ENCODE assay signal across 8 cellular contexts in genomic region chr5:177607452-177608192, GRCh38. TPM values are rescaled to one million over a fixed set of nuclear protein-coding genes. Genes with fewer than 3 reads are reported as not detected.
DNase-seq lines count a peak whose midpoint lies in the region; ATAC-seq and TF ChIP-seq lines count a peak whose summit lies in the region.

No MANE protein-coding gene starts in this region.

- no peaks in the 10 kb centered on the region for H3K27me3 ChIP-seq in BE2C
- H3K27me3 ChIP-seq in right atrium auricular region: no peaks in the 10 kb centered on the region

- H3K4me1 ChIP-seq in BE2C: no peaks in the 10 kb centered on the region
- H3K4me1 ChIP-seq in right atrium auricular region: peaks cover 0 to 9% of the 10 kb centered on the region in 2 donors

- DNase-seq in BE2C (peak; percentile 87), NCI-H146 (lab: John Stamatoyannopoulos, UW) (peak; percentile 91), SW480 (ENCODE audit: low spot score) (peak; percentile 83), amniotic stem cell (lab: John Stamatoyannopoulos, UW) (peak; percentile 48), right atrium auricular region (ENCODE audit: low spot score) (peak; percentile 75), retinal pigment epithelial cell (ENCODE audit: low read depth) (no peak)

- H3K36me3 ChIP-seq in BE2C (no peaks in the 10 kb centered on the region), right atrium auricular region (no peaks in the 10 kb centered on the region)

- H3K9me3 ChIP-seq in BE2C (no peaks in the 10 kb centered on the region), right atrium auricular region (no peaks in the 10 kb centered on the region)

- H3K4me3 ChIP-seq in BE2C (ENCODE audit: low read depth, low read length) (no peak overlapping the region), right atrium auricular region (no peak overlapping the region), retinal pigment epithelial cell (ENCODE audit: low read length) (no peak overlapping the region)

- TF ChIP-seq CTCF in BE2C (IDR thresholded peaks at IDR 0.05; ENCODE audit: low read depth, low read length) (peak; percentile 85), right atrium auricular region (IDR thresholded peaks at IDR 0.05) (peak; percentile 64 to 88), retinal pigment epithelial cell (conservative IDR thresholded peaks at IDR 0.05; ENCODE audit: low read depth, low read length) (peak; percentile 97)

- H3K27ac ChIP-seq in right atrium auricular region: no peak overlapping the region

- ATAC-seq in GM21529 (IDR thresholded peaks at IDR 0.05; ENCODE audit: unreplicated experiment) (peak; percentile 58), GM21526 (IDR thresholded peaks at IDR 0.05; ENCODE audit: low FRiP score, unreplicated experiment) (no peak)

RNA-seq across cellular contexts. Expression of gene B4GALT7, which starts 7.7 kb away (rescaled TPM):
- polyA plus RNA-seq in BE2C (2012; ENCODE audit: insufficient read depth, insufficient read length, low read depth): 38.7 TPM
- total RNA-seq in right atrium auricular region: 10 to 100 TPM; 12.2 to 21.3 TPM

RNA-seq across cellular contexts. Expression of gene TMED9, which starts 15.6 kb away (rescaled TPM):
- polyA plus RNA-seq in BE2C (2012; ENCODE audit: insufficient read depth, insufficient read length, low read depth): 482 TPM
- total RNA-seq in right atrium auricular region: 10 to 100 TPM; 49.6 to 63.8 TPM

RNA-seq across cellular contexts. Expression of gene FAM193B, which starts 53.3 kb away (rescaled TPM):
- 261 TPM for polyA plus RNA-seq in BE2C (2012; ENCODE audit: insufficient read depth, insufficient read length, low read depth)
- 10 to 100 TPM in 1 of 2 donors, 1 to 10 TPM in 1; 9.8 to 20.7 TPM for total RNA-seq in right atrium auricular region
